7 cellular contexts compared by ENCODE assay signal in genomic region chr2:177318613-177319012, GRCh38.
"Had no signal": no experiment of that assay in that cellular context is flagged by ENCODE, and none has a peak within 500 bp of the region (broad histone marks: within the 10 kb centered on the region; RNA-seq: fewer than 3 reads in every experiment).

No MANE protein-coding gene starts in this region.

- H3K4me3 ChIP-seq: GM23338 had no signal

- ATAC-seq: GM23338 had no signal

- H3K9ac ChIP-seq: KMS-11 had no signal

- H3K27ac ChIP-seq: HL-60, KMS-11 had no signal

- DNase-seq: H9, HCEC 1CT, HFFc6, KBM-7 had no signal

- H3K4me2 ChIP-seq: GM23338, KMS-11 had no signal

- H2AFZ ChIP-seq: GM23338 had no signal
